9 cellular contexts compared by ENCODE assay signal in the genomic region with DNA sequence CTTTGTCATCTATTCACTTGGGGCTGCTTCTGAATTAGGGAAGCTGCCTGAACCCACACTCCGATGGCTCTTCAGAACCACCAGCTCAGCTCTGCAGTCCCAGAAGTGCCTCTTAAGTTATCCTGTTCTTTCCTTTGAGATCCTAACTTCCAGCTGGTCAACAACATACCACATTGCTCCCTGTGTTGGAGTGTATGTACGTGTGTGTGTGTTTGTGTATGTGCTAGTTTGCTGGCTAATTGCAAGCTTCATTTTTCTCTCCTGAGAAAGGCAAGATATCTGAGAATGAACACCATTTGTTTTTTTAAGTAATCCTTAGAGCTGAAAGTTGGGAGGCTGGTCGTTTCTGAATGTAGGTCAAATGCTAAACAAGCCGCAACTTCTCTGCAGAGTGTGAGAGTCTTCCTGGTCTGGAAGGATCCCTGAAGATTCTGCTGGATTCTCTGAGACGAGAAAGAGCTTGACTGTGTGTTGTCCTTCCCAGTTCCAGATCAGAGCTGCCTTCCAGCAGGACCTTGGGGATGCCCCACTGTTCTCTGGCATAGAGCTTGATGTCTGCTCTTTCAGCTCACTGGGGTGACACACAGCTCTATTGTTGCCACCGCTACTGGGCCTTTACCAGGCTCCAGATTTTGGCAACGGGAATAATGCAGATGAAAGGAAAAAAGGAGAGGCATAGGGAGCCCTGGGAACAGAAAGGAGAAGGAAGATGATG. TPM values are rescaled to one million over a fixed set of nuclear protein-coding genes. Genes with fewer than 3 reads are reported as not detected.
DNase-seq lines count a peak whose midpoint lies in the region; ATAC-seq and TF ChIP-seq lines count a peak whose summit lies in the region.
"Had no signal": no experiment of that assay in that cellular context is flagged by ENCODE, and none has a peak within 500 bp of the region (broad histone marks: within the 10 kb centered on the region; RNA-seq: fewer than 3 reads in every experiment).

No MANE protein-coding gene starts in this region.

- peak overlapping the region; percentile 82 for H3K27ac ChIP-seq in colonic mucosa
- H3K27ac ChIP-seq in aorta (ENCODE audit: low read depth in 1 of 2, low read length in 2 of 2), result peak overlapping the region in 1 of 2 donors; percentile 76

- peaks cover 42% of the 10 kb centered on the region for H3K4me1 Mint-ChIP-seq in neural crest cell

- 59 to 61% methylated on average over 7 of the region's 7 CpGs for WGBS in aorta, 2 donors

- no peak overlapping the region for H3K27ac Mint-ChIP-seq in neural crest cell (ENCODE audit: unreplicated experiment)

- H3K4me1 ChIP-seq in colonic mucosa, result peaks cover 24% of the 10 kb centered on the region
- peaks cover 0 to 2% of the 10 kb centered on the region in 2 donors for H3K4me1 ChIP-seq in aorta (ENCODE audit: control insufficient read depth in 1 of 2, insufficient read depth in 2 of 2, low read length in 2 of 2)

- H3K4me3 ChIP-seq in colonic mucosa, result no peak overlapping the region
- no peak overlapping the region for H3K4me3 ChIP-seq in aorta (ENCODE audit: low read length in 2 of 2)
- H3K4me3 ChIP-seq: K562 had no signal

- H3K9me3 ChIP-seq in colonic mucosa, result no peaks in the 10 kb centered on the region
- no peaks in the 10 kb centered on the region for H3K9me3 ChIP-seq in aorta (ENCODE audit: control insufficient read depth, low read length)

- peak overlapping the region; percentile 35 for H3K4me3 Mint-ChIP-seq in neural crest cell

- H3K36me3 Mint-ChIP-seq in neural crest cell (ENCODE audit: low read depth), result no peaks in the 10 kb centered on the region

- peaks cover 2% of the 10 kb centered on the region for H3K27me3 Mint-ChIP-seq in neural crest cell (ENCODE audit: low read depth)

- no peaks in the 10 kb centered on the region for H3K27me3 ChIP-seq in colonic mucosa
- H3K27me3 ChIP-seq in aorta (ENCODE audit: control insufficient read depth in 1 of 2, insufficient read depth in 2 of 2, low read length in 1 of 2), result no peaks in the 10 kb centered on the region

- TF ChIP-seq CTCF in colonic mucosa (IDR thresholded peaks at IDR 0.05) (no peak), neural crest cell (conservative IDR thresholded peaks at IDR 0.05) (no peak)

- H3K9me3 Mint-ChIP-seq in neural crest cell, result no peaks in the 10 kb centered on the region

- ATAC-seq in aorta (ENCODE audit: low FRiP score), result no peak
- no peak for ATAC-seq in stimulated activated naive CD8-positive, alpha-beta T cell treated with anti-CD3 and anti-CD28 coated beads, Interleukin-15, Interleukin-2, amounts not matched to agents 100 U/mL and 50 U/mL, for 24 hours
- ATAC-seq: K562 had no signal

- DNase-seq in AG08395 (ENCODE audit: low spot score) (peak; percentile 24), LHCN-M2 (ENCODE audit: low read depth) (peak; percentile 43), colonic mucosa (no peak), neural crest cell (ENCODE audit: low read depth, low spot score) (no peak), NK-92 (lab: John Stamatoyannopoulos, UW; ENCODE audit: unreplicated experiment) (no peak), glomerular visceral epithelial cell (ENCODE audit: extremely low spot score) (no peak), aorta (no peak)
- DNase-seq in stimulated activated naive CD8-positive, alpha-beta T cell treated with anti-CD3 and anti-CD28 coated beads, Interleukin-15, Interleukin-2, amounts not matched to agents 100 U/mL and 50 U/mL, for 24 hours, result no peak

- H3K36me3 ChIP-seq in colonic mucosa (no peaks in the 10 kb centered on the region), aorta (ENCODE audit: control insufficient read depth in 1 of 2, insufficient read depth in 2 of 2, low read length in 1 of 2) (no peaks in the 10 kb centered on the region)

- intact Hi-C loops in colonic mucosa (cut with DNase I), result loop anchor here (5.0 kb wide), 1 partner anchor 95 kb away; a partner anchor contains a TSS
- intact Hi-C loops in aorta (cut with DNase I), result loop anchor here (5.0 to 10.0 kb wide), 3 partner anchors 45 to 378 kb away; a partner anchor contains a TSS

- H3K9ac ChIP-seq in colonic mucosa (ENCODE audit: low read depth in 2 of 2, low read length in 2 of 2), result no peak overlapping the region

RNA-seq across cellular contexts. Expression of a gene that starts 0.8 kb away (rescaled TPM):
- 6.7 and 9.0 TPM in 2 replicates for total RNA-seq in LHCN-M2 (2014; rRNA removed)
- polyA plus RNA-seq in LHCN-M2 (2012), result 8.0 TPM
- total RNA-seq in colonic mucosa, result not detected
- not detected in 2 replicates for total RNA-seq in neural crest cell
- total RNA-seq in aorta, result not detected
- polyA plus RNA-seq in aorta, result not detected
- total RNA-seq: K562 had no signal
- polyA plus RNA-seq: K562 had no signal

RNA-seq across cellular contexts. Expression of a gene that starts 58.5 kb away (rescaled TPM):
- total RNA-seq in LHCN-M2 (2014; rRNA removed) (9.1 and 9.2 TPM in 2 replicates), colonic mucosa (1 to 10 TPM; 1.5 to 2.0 TPM), neural crest cell (16.0 and 16.3 TPM in 2 replicates), aorta (1 to 10 TPM; 5.2 to 6.8 TPM)
- polyA plus RNA-seq in LHCN-M2 (2012), result 3.7 TPM
- under 1 TPM in 1 of 2 donors, not detected in 1; 0.95 TPM for polyA plus RNA-seq in aorta

Comparison
In these comparisons a context has a peak if more than half of its experiments do, and no peak if none do; other contexts are left out.
1. DNase-seq: peak in AG08395 (single experiment) and LHCN-M2 (single experiment); none in colonic mucosa (single experiment), neural crest cell (single experiment), NK-92 (single experiment), glomerular visceral epithelial cell (single experiment), aorta (0 of 2) and stimulated activated naive CD8-positive, alpha-beta T cell treated with anti-CD3 and anti-CD28 coated beads, Interleukin-15, Interleukin-2, amounts not matched to agents 100 U/mL and 50 U/mL, for 24 hours (single experiment).